In the genomic region with DNA sequence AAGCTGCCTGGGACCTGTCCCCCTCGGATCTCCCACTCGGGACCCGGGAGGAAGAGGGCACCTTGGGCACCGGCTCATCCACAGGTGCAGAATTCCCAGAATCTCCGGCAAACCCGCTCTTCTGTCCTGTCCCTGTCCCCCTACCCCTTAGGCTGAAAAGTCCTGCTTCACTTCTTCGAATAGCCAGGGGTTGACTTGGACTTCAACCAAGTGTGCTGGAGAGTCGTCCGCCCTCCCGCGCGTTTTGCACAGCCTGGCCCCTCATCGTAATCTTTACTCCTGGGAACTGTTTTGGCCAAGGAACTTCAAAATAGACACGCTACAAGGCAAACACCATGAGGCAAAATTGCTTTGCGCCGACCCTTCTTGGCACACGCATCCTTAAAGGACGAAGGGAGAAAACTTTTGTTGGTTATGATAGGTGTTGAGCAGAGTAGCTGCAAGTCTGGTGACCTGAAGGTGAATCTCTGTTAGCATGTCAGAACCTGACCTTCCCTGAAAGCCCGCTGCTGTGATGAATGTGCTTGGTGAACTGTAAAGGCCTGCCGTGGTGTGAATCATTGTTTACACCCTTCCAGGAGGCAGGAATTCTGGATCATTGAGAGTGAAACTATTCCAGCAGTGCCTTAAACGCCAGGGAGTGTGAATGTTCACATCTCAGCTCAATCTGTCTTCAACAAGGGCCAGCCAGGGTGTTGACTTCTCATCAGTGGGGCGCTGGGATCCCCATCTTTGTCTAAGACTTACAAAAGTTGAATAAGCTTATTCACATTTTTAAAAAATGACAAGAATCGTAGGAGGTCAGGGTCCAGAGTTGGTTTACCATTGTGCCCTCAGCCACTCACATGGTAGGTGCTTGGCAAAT, we compare ENCODE assay signal across 8 cellular contexts. TPM values are rescaled to one million over a fixed set of nuclear protein-coding genes. Genes with fewer than 3 reads are reported as not detected.
A peak's percentile ranks its signal among the peaks of the same experiment; 100 is the strongest.
DNase-seq lines count a peak whose midpoint lies in the region; ATAC-seq and TF ChIP-seq lines count a peak whose summit lies in the region.

No MANE protein-coding gene starts in this region.

- no peaks in the 10 kb centered on the region for H3K9me3 ChIP-seq in Peyer's patch

- H3K27me3 ChIP-seq in Peyer's patch (no peaks in the 10 kb centered on the region), foreskin keratinocyte (no peaks in the 10 kb centered on the region)

- DNase-seq in 8988T (peak; percentile 46), Peyer's patch (peak in 2 of 3 donors; percentile 58 to 78), foreskin keratinocyte (peak; percentile 94 to 98), retina (peak; percentile 48)
- no peak for DNase-seq in activated CD4-positive, CD25-positive, alpha-beta regulatory T cell (lab: John Stamatoyannopoulos, UW)

- ATAC-seq in foreskin keratinocyte (peak; percentile 92), GM21619 (IDR thresholded peaks at IDR 0.05; ENCODE audit: unreplicated experiment) (no peak), GM21390 (IDR thresholded peaks at IDR 0.05; ENCODE audit: unreplicated experiment) (no peak)

- no peaks in the 10 kb centered on the region for H3K36me3 ChIP-seq in Peyer's patch

- H3K4me1 ChIP-seq in Peyer's patch (no peaks in the 10 kb centered on the region), foreskin keratinocyte (peaks cover 4% of the 10 kb centered on the region)

- peak overlapping the region; percentile 66; the same call in 1 of the 2 replicates for H3K4me3 ChIP-seq in GM08714 (ENCODE audit: low read length)
- H3K4me3 ChIP-seq in Peyer's patch: peak overlapping the region in 3 of 4 donors; percentile 43 to 74 (median 74)

- TF ChIP-seq POLR2A in Peyer's patch (IDR thresholded peaks at IDR 0.05): peak in 1 of 2 donors; percentile 25

- H3K27ac ChIP-seq in Peyer's patch: peak overlapping the region in 3 of 4 donors; percentile 45 to 93 (median 80)
- peak overlapping the region; percentile 95 for H3K27ac ChIP-seq in foreskin keratinocyte

- TF ChIP-seq CTCF in Peyer's patch (IDR thresholded peaks at IDR 0.05) (no peak), foreskin keratinocyte (conservative IDR thresholded peaks at IDR 0.05) (peak; percentile 32)

RNA-seq across cellular contexts. Expression of a gene that starts 0.6 kb away (rescaled TPM):
- total RNA-seq in Peyer's patch: 100 to 1,000 TPM in 3 of 4 donors, 10 to 100 TPM in 1; 92.8 to 144 (median 111) TPM
- 2.5 and 3.4 TPM in 2 replicates for total RNA-seq in foreskin keratinocyte
- 0.51 and 0.54 TPM in 2 replicates for polyA plus RNA-seq in foreskin keratinocyte

Comparison
In these comparisons a context has a peak if more than half of its experiments do, and no peak if none do; other contexts are left out.
1. DNase-seq: peak in 8988T (single experiment), Peyer's patch (2 of 3), foreskin keratinocyte (2 of 2) and retina (single experiment); none in activated CD4-positive, CD25-positive, alpha-beta regulatory T cell (0 of 4).
2. RNA of a gene that starts 0.6 kb away (total RNA-seq): 92.8 to 144 TPM in Peyer's patch; 2.5 to 3.4 TPM in foreskin keratinocyte; every median in the first group is over 10 times any median in the second.